In the genomic region with DNA sequence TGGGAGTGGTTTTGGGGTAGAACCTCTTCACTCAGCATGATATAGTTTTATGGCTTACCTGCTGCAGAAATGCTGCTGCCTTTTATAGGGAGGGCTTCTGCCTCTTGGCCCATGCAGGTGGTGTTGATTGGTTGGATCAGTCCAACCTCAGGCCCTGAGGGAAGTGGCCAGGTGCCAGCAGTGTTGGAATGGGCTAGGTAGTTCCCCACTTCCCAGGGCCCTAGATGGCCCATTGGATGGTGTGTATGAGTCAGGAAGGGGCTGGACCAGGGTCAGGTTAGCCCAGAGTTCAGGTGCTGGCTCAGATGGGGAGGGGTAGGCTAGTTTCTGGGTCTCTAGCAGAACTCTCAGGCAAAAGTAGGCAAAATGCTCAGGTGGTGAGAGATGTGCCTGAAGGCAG, we compare ENCODE assay signal across 13 cellular contexts.
DNase-seq lines count a peak whose midpoint lies in the region; ATAC-seq and TF ChIP-seq lines count a peak whose summit lies in the region.
"Had no signal": no experiment of that assay in that cellular context is flagged by ENCODE, and none has a peak within 500 bp of the region (broad histone marks: within the 10 kb centered on the region; RNA-seq: fewer than 3 reads in every experiment).

No MANE protein-coding gene starts in this region.

- H3K4me3 ChIP-seq in left lung, result no peak overlapping the region
- no peak overlapping the region for H3K4me3 ChIP-seq in upper lobe of right lung
- H3K4me3 ChIP-seq: GM23248, SJSA1 had no signal

- no peaks in the 10 kb centered on the region for H3K36me3 ChIP-seq in left lung
- no peaks in the 10 kb centered on the region for H3K36me3 ChIP-seq in upper lobe of right lung
- H3K36me3 ChIP-seq: SJSA1 had no signal

- TF ChIP-seq CTCF in WTC11 (IDR thresholded peaks at IDR 0.05) (no peak), left lung (IDR thresholded peaks at IDR 0.05) (no peak), upper lobe of right lung (IDR thresholded peaks at IDR 0.05) (no peak)

- no peak overlapping the region for H3K27ac Mint-ChIP-seq in WTC11
- H3K27ac Mint-ChIP-seq: CD8-positive, alpha-beta memory T cell had no signal

- ATAC-seq in left ventricle myocardium superior (peak; percentile 38), left cardiac atrium (no peak), WTC11 (peak; percentile 31), left lung (peak; percentile 33), upper lobe of right lung (peak; percentile 43), GM18858 (IDR thresholded peaks at IDR 0.05; ENCODE audit: unreplicated experiment) (no peak), HG03108 (IDR thresholded peaks at IDR 0.05; ENCODE audit: unreplicated experiment) (no peak)

- CTCF ChIA-PET in WTC11 (lab: Charles Lee), result interaction anchor here (0.9 to 2.0 kb wide), 4 partner anchors 21 to 243 kb away, joined by 3 to 10 read pairs (median 4); no protein-coding TSS in a partner anchor

- H3K9me3 ChIP-seq in left lung (no peaks in the 10 kb centered on the region), upper lobe of right lung (no peaks in the 10 kb centered on the region)

- DNase-seq in left ventricle myocardium superior (peak; percentile 38), left cardiac atrium (no peak), WTC11 (ENCODE audit: low spot score) (no peak), left lung (peak in 1 of 2 donors; percentile 32), upper lobe of right lung (no peak)
- no peak for DNase-seq in central memory CD4-positive, alpha-beta T cell
- DNase-seq: C1 segment of cervical spinal cord; CD8-positive, alpha-beta memory T cell; GDM1 had no signal

- H3K9me3 Mint-ChIP-seq in WTC11, result peaks cover 7% of the 10 kb centered on the region

- H3K4me1 Mint-ChIP-seq in WTC11, result peaks cover 11% of the 10 kb centered on the region
- H3K4me1 Mint-ChIP-seq: CD8-positive, alpha-beta memory T cell had no signal

- no peaks in the 10 kb centered on the region for H3K36me3 Mint-ChIP-seq in WTC11
- H3K36me3 Mint-ChIP-seq: CD8-positive, alpha-beta memory T cell had no signal

- no peaks in the 10 kb centered on the region for H3K27me3 Mint-ChIP-seq in WTC11 (ENCODE audit: low read depth)

- POLR2A ChIA-PET in WTC11 (lab: Charles Lee), result no interaction called here

- intact Hi-C loops in left ventricle myocardium superior (cut with micrococcal nuclease) (no loop called here), left cardiac atrium (cut with DNase I) (no loop called here), left lung (cut with DNase I) (no loop called here), upper lobe of right lung (cut with DNase I) (no loop called here)

- no peaks in the 10 kb centered on the region for H3K4me1 ChIP-seq in left lung
- H3K4me1 ChIP-seq in upper lobe of right lung, result no peaks in the 10 kb centered on the region
- H3K4me1 ChIP-seq: SJSA1 had no signal

- no peaks in the 10 kb centered on the region for H3K27me3 ChIP-seq in left lung
- no peaks in the 10 kb centered on the region for H3K27me3 ChIP-seq in upper lobe of right lung
- H3K27me3 ChIP-seq: SJSA1 had no signal

- no peak overlapping the region for H3K27ac ChIP-seq in left lung
- H3K27ac ChIP-seq in upper lobe of right lung, result no peak overlapping the region
- H3K27ac ChIP-seq: GM23248, SJSA1 had no signal

- no peak overlapping the region for H3K4me3 Mint-ChIP-seq in WTC11
- H3K4me3 Mint-ChIP-seq: CD8-positive, alpha-beta memory T cell had no signal

TF ChIP-seq in WTC11, 78 proteins besides CTCF, POLR2A, EP300 and RAD21:
- TF ChIP-seq MYBL2 (CRISPR knock-in tag; IDR thresholded peaks at IDR 0.05) (no peak), ELF4 (CRISPR knock-in tag; IDR thresholded peaks at IDR 0.05; ENCODE audit: low read depth) (no peak), HMGA2 (CRISPR knock-in tag; IDR thresholded peaks at IDR 0.05) (no peak), NFATC4 (CRISPR knock-in tag; IDR thresholded peaks at IDR 0.05) (no peak), NR3C1 (CRISPR knock-in tag; conservative IDR thresholded peaks at IDR 0.05; ENCODE audit: low read depth) (no peak), RELA (CRISPR knock-in tag; IDR thresholded peaks at IDR 0.05; ENCODE audit: borderline replicate concordance) (no peak), KAT7 (CRISPR knock-in tag; IDR thresholded peaks at IDR 0.05; ENCODE audit: borderline replicate concordance) (no peak), ZNF121 (CRISPR knock-in tag; IDR thresholded peaks at IDR 0.05) (no peak), IRF2 (CRISPR knock-in tag; IDR thresholded peaks at IDR 0.05; ENCODE audit: borderline replicate concordance, low read depth) (no peak), SP1 (CRISPR knock-in tag; conservative IDR thresholded peaks at IDR 0.05) (no peak), SMAD4 (CRISPR knock-in tag; IDR thresholded peaks at IDR 0.05) (no peak), ZNF671 (CRISPR knock-in tag; IDR thresholded peaks at IDR 0.05) (no peak)
- TF ChIP-seq, protein P1, sequence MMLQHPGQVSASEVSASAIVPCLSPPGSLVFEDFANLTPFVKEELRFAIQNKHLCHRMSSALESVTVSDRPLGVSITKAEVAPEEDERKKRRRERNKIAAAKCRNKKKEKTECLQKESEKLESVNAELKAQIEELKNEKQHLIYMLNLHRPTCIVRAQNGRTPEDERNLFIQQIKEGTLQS (CRISPR knock-in tag; conservative IDR thresholded peaks at IDR 0.05), result no peak
- TF ChIP-seq, protein P2, sequence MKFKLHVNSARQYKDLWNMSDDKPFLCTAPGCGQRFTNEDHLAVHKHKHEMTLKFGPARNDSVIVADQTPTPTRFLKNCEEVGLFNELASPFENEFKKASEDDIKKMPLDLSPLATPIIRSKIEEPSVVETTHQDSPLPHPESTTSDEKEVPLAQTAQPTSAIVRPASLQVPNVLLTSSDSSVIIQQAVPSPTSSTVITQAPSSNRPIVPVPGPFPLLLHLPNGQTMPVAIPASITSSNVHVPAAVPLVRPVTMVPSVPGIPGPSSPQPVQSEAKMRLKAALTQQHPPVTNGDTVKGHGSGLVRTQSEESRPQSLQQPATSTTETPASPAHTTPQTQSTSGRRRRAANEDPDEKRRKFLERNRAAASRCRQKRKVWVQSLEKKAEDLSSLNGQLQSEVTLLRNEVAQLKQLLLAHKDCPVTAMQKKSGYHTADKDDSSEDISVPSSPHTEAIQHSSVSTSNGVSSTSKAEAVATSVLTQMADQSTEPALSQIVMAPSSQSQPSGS (CRISPR knock-in tag; IDR thresholded peaks at IDR 0.05; ENCODE audit: borderline replicate concordance, low read depth), result no peak
- TF ChIP-seq, protein P3, sequence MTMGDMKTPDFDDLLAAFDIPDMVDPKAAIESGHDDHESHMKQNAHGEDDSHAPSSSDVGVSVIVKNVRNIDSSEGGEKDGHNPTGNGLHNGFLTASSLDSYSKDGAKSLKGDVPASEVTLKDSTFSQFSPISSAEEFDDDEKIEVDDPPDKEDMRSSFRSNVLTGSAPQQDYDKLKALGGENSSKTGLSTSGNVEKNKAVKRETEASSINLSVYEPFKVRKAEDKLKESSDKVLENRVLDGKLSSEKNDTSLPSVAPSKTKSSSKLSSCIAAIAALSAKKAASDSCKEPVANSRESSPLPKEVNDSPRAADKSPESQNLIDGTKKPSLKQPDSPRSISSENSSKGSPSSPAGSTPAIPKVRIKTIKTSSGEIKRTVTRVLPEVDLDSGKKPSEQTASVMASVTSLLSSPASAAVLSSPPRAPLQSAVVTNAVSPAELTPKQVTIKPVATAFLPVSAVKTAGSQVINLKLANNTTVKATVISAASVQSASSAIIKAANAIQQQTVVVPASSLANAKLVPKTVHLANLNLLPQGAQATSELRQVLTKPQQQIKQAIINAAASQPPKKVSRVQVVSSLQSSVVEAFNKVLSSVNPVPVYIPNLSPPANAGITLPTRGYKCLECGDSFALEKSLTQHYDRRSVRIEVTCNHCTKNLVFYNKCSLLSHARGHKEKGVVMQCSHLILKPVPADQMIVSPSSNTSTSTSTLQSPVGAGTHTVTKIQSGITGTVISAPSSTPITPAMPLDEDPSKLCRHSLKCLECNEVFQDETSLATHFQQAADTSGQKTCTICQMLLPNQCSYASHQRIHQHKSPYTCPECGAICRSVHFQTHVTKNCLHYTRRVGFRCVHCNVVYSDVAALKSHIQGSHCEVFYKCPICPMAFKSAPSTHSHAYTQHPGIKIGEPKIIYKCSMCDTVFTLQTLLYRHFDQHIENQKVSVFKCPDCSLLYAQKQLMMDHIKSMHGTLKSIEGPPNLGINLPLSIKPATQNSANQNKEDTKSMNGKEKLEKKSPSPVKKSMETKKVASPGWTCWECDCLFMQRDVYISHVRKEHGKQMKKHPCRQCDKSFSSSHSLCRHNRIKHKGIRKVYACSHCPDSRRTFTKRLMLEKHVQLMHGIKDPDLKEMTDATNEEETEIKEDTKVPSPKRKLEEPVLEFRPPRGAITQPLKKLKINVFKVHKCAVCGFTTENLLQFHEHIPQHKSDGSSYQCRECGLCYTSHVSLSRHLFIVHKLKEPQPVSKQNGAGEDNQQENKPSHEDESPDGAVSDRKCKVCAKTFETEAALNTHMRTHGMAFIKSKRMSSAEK (CRISPR knock-in tag; IDR thresholded peaks at IDR 0.05; ENCODE audit: borderline replicate concordance), result no peak
- TF ChIP-seq, protein P4, sequence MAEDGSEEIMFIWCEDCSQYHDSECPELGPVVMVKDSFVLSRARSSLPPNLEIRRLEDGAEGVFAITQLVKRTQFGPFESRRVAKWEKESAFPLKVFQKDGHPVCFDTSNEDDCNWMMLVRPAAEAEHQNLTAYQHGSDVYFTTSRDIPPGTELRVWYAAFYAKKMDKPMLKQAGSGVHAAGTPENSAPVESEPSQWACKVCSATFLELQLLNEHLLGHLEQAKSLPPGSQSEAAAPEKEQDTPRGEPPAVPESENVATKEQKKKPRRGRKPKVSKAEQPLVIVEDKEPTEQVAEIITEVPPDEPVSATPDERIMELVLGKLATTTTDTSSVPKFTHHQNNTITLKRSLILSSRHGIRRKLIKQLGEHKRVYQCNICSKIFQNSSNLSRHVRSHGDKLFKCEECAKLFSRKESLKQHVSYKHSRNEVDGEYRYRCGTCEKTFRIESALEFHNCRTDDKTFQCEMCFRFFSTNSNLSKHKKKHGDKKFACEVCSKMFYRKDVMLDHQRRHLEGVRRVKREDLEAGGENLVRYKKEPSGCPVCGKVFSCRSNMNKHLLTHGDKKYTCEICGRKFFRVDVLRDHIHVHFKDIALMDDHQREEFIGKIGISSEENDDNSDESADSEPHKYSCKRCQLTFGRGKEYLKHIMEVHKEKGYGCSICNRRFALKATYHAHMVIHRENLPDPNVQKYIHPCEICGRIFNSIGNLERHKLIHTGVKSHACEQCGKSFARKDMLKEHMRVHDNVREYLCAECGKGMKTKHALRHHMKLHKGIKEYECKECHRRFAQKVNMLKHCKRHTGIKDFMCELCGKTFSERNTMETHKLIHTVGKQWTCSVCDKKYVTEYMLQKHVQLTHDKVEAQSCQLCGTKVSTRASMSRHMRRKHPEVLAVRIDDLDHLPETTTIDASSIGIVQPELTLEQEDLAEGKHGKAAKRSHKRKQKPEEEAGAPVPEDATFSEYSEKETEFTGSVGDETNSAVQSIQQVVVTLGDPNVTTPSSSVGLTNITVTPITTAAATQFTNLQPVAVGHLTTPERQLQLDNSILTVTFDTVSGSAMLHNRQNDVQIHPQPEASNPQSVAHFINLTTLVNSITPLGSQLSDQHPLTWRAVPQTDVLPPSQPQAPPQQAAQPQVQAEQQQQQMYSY (CRISPR knock-in tag; IDR thresholded peaks at IDR 0.05), result no peak

Comparison
In these comparisons a context has a peak if more than half of its experiments do, and no peak if none do; other contexts are left out.
1. ATAC-seq: peak in left ventricle myocardium superior (single experiment), WTC11 (single experiment), left lung (single experiment) and upper lobe of right lung (single experiment); none in left cardiac atrium (0 of 2), GM18858 (single experiment) and HG03108 (single experiment).